ENCODE assay signal across 7 cellular contexts in the genomic region with DNA sequence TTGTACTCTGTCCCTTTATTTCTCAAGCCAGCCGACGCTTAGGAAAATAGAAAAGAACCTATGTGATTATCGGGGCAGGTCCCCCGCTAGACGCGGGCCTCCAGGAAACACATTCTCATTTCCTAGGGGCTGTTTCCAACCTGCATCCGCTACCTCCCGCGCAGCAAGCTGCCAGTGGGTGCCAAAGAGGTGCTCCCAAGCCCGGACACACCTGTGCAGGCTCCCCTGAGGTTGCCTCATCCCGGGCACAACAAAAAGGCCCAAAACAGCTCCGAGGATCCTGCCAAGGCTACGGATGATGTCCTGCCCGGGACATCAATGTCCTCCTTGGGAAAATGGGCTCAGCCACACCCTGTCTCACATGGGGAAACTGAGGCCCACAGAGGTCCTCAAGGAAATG. TPM values are rescaled to one million over a fixed set of nuclear protein-coding genes. Genes with fewer than 3 reads are reported as not detected.
DNase-seq lines count a peak whose midpoint lies in the region; ATAC-seq, FAIRE-seq and TF ChIP-seq lines count a peak whose summit lies in the region.
"Not testable (repeated sequence)": the region's sequence is repeated elsewhere in the genome, so short reads cannot be mapped to it uniquely, and the experiment has no call there.

No MANE protein-coding gene starts in this region.

- H3K27ac Mint-ChIP-seq in WTC11: peak overlapping the region; percentile 93
- H3K27ac Mint-ChIP-seq in endothelial cell (ENCODE audit: unreplicated experiment): peak overlapping the region; percentile 59

- CTCF ChIA-PET in WTC11 (lab: Charles Lee): not testable (repeated sequence)

- POLR2A ChIA-PET in WTC11 (lab: Charles Lee): interaction anchor here (0.6 kb wide), 1 partner anchor 435 kb away, joined by 3 read pairs; no protein-coding TSS in a partner anchor

- in situ Hi-C loops in G401 (cut with HindIII; ENCODE audit: low sequenced_read_pairs): not testable (repeated sequence)

- DNase-seq in G401 (ENCODE audit: low spot score): peak; percentile 5
- DNase-seq in WTC11 (ENCODE audit: low spot score); endothelial cell (ENCODE audit: low spot score); left ventricle myocardium inferior: not testable (repeated sequence)
- DNase-seq in kidney: peak; percentile 36

- H3K4me1 Mint-ChIP-seq in WTC11 (peaks cover 33% of the 10 kb centered on the region), endothelial cell (ENCODE audit: unreplicated experiment) (peaks cover 34% of the 10 kb centered on the region)

- H3K36me3 Mint-ChIP-seq in WTC11: peaks cover 15% of the 10 kb centered on the region
- peaks cover 16% of the 10 kb centered on the region for H3K36me3 Mint-ChIP-seq in endothelial cell (ENCODE audit: low read depth, unreplicated experiment)

- H3K9me3 Mint-ChIP-seq in WTC11; endothelial cell (ENCODE audit: unreplicated experiment): not testable (repeated sequence)

- FAIRE-seq in kidney (lab: Jason Lieb, UNC): not testable (repeated sequence)

- not testable (repeated sequence) for H3K36me3 ChIP-seq in HUES48 (ENCODE audit: control insufficient read depth, insufficient read depth, low read length); left ventricle myocardium inferior; kidney (ENCODE audit: control insufficient read depth in 1 of 2, insufficient read depth in 2 of 2, low read length in 2 of 2)
- peaks cover 45% of the 10 kb centered on the region for H3K36me3 ChIP-seq in neutrophil

- TF ChIP-seq CTCF in WTC11 (IDR thresholded peaks at IDR 0.05); endothelial cell (IDR thresholded peaks at IDR 0.05; ENCODE audit: unreplicated experiment); left ventricle myocardium inferior (IDR thresholded peaks at IDR 0.05; ENCODE audit: borderline replicate concordance); kidney (IDR thresholded peaks at IDR 0.05; ENCODE audit: borderline replicate concordance, extremely low read depth, insufficient read depth); neutrophil (IDR thresholded peaks at IDR 0.05): not testable (repeated sequence)

- intact Hi-C loops in left ventricle myocardium inferior (cut with micrococcal nuclease); kidney (cut with DNase I): not testable (repeated sequence)

- H3K4me3 Mint-ChIP-seq in WTC11: peak overlapping the region; percentile 33
- H3K4me3 Mint-ChIP-seq in endothelial cell (ENCODE audit: unreplicated experiment): not testable (repeated sequence)

- H3K27me3 ChIP-seq in HUES48 (ENCODE audit: control insufficient read depth, insufficient read depth, low read length); left ventricle myocardium inferior (ENCODE audit: low read depth); neutrophil: not testable (repeated sequence)

- H3K9me3 ChIP-seq in HUES48 (ENCODE audit: control insufficient read depth, insufficient read depth, low read length); left ventricle myocardium inferior (replicated peaks); kidney (ENCODE audit: control insufficient read depth in 1 of 2, low read length in 2 of 2); neutrophil: not testable (repeated sequence)

- H3K4me3 ChIP-seq in HUES48 (ENCODE audit: low read depth, low read length); left ventricle myocardium inferior; kidney (ENCODE audit: low read length in 2 of 2); neutrophil (ENCODE audit: low read depth in 1 of 2, low read length in 1 of 2): not testable (repeated sequence)

- H3K4me1 ChIP-seq in HUES48 (ENCODE audit: control insufficient read depth, insufficient read depth, low read length) (peaks cover 11% of the 10 kb centered on the region), left ventricle myocardium inferior (peaks cover 50% of the 10 kb centered on the region), neutrophil (ENCODE audit: control insufficient read depth in 1 of 2, insufficient read depth in 1 of 2, low read depth in 1 of 2, low read length in 1 of 2) (peaks cover 59 to 73% of the 10 kb centered on the region in 2 experiments)
- not testable (repeated sequence) for H3K4me1 ChIP-seq in kidney (ENCODE audit: control insufficient read depth in 1 of 2, insufficient read depth in 1 of 2, low read depth in 1 of 2, low read length in 2 of 2)

- H3K27ac ChIP-seq in HUES48 (ENCODE audit: low read depth, low read length) (peak overlapping the region; percentile 52), left ventricle myocardium inferior (replicated peaks) (peak overlapping the region; percentile 30), neutrophil (peak overlapping the region; percentile 99)
- H3K27ac ChIP-seq in kidney (ENCODE audit: low read depth in 2 of 2, low read length in 2 of 2): not testable (repeated sequence)

- H3K9ac ChIP-seq in HUES48 (ENCODE audit: low read depth, low read length); kidney (ENCODE audit: low read length in 2 of 2): not testable (repeated sequence)

- ATAC-seq in WTC11: peak; percentile 29; the same call in 1 of the 2 replicates

- H3K27me3 Mint-ChIP-seq in WTC11 (ENCODE audit: low read depth); endothelial cell (ENCODE audit: unreplicated experiment): not testable (repeated sequence)

RNA-seq across cellular contexts. Expression of a gene that starts 15.4 kb away (rescaled TPM):
- 22.5 and 27.2 TPM in 2 replicates for total RNA-seq in G401 (2014; rRNA removed; shearing (Covaris generic))
- total RNA-seq in WTC11 (2021) (32.6 to 36.5 TPM (median 33.4 TPM) in 3 replicates), endothelial cell (ENCODE audit: unreplicated experiment) (44.5 TPM), left ventricle myocardium inferior (13.3 TPM), kidney (35.6 TPM)
- polyA plus RNA-seq in kidney (ENCODE audit: insufficient read depth, low read depth, low replicate concordance): 16.3 TPM
